Comparison of ENCODE assay signal across 11 cellular contexts in the genomic region with DNA sequence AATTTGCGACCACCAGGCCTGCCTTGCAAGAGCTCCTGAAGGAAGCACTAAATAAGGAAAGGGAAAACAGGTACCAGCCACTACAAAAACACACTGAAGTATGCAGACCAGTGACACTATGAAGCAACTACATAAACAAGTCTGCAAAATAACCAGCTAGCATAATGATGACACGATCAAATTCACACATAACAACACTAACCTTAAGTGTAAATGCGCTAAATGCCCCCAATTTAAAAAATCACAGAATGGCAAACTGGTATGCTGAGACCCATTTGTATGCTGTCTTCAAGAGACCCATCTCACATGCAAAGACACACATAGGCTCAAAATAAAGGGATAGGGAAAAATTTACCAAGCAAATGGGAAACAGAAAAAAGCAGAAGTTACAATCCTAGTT. TPM values are rescaled to one million over a fixed set of nuclear protein-coding genes. Genes with fewer than 3 reads are reported as not detected.
DNase-seq lines count a peak whose midpoint lies in the region; ATAC-seq and TF ChIP-seq lines count a peak whose summit lies in the region.
"Not testable (repeated sequence)": the region's sequence is repeated elsewhere in the genome, so short reads cannot be mapped to it uniquely, and the experiment has no call there.
"Had no signal": no experiment of that assay in that cellular context is flagged by ENCODE, and none has a peak within 500 bp of the region (broad histone marks: within the 10 kb centered on the region; RNA-seq: fewer than 3 reads in every experiment).

No MANE protein-coding gene starts in this region.

- H3K27me3 Mint-ChIP-seq in CD4-positive, CD25-positive, alpha-beta regulatory T cell; T-cell; activated CD4-positive, alpha-beta memory T cell treated with anti-CD3 and anti-CD28 coated beads for 36 hours; activated T-helper 1 cell treated with anti-CD3 and anti-CD28 coated beads, Interleukin-12 subunit alpha, Interleukin-12 subunit beta, Interleukin-2, Interleukin-4 antibody, amounts not matched to agents 30 ng/mL and 10 ng/mL and 1 ng/mL, durations not matched to agents 14 hours and 24 hours and 36 hours (ENCODE audit: insufficient read depth); activated naive CD8-positive, alpha-beta T cell treated with anti-CD3 and anti-CD28 coated beads for 36 hours; effector memory CD8-positive, alpha-beta T cell: not testable (repeated sequence)

- POLR2A ChIA-PET in T-cell (lab: Charles Lee) = interaction anchor here in 1 of 2 donors (0.6 to 0.7 kb wide), 2 partner anchors 16 to 71 kb away, joined by 3 to 11 read pairs; no protein-coding TSS in a partner anchor
- POLR2A ChIA-PET in activated CD4-positive, alpha-beta memory T cell treated with anti-CD3 and anti-CD28 coated beads for 36 hours (lab: Charles Lee) = interaction anchor here (1.3 to 3.8 kb wide), 4 partner anchors 14 to 87 kb away, joined by 3 to 31 read pairs (median 4); partner anchors contain the start of gene SLAMF1

- H3K27ac ChIP-seq in CD4-positive, CD25-positive, alpha-beta regulatory T cell (ENCODE audit: insufficient read depth, low read length, poor library complexity, severe bottlenecking) = peak overlapping the region; percentile 74
- peak overlapping the region; percentile 17 for H3K27ac ChIP-seq in HL-60 (replicated peaks)

- peaks cover 0 to 13% (median 4%) of the 10 kb centered on the region in 7 donors for H3K9me3 Mint-ChIP-seq in CD4-positive, CD25-positive, alpha-beta regulatory T cell
- not testable (repeated sequence) for H3K9me3 Mint-ChIP-seq in T-cell; effector memory CD8-positive, alpha-beta T cell; stimulated activated effector memory CD8-positive, alpha-beta T cell treated with anti-CD3 and anti-CD28 coated beads, Interleukin-12 subunit alpha, Interleukin-12 subunit beta, amount 100 ng/mL, for 72 hours
- peaks cover 14% of the 10 kb centered on the region for H3K9me3 Mint-ChIP-seq in activated CD4-positive, alpha-beta memory T cell treated with anti-CD3 and anti-CD28 coated beads for 36 hours
- H3K9me3 Mint-ChIP-seq in activated T-helper 1 cell treated with anti-CD3 and anti-CD28 coated beads, Interleukin-12 subunit alpha, Interleukin-12 subunit beta, Interleukin-2, Interleukin-4 antibody, amounts not matched to agents 30 ng/mL and 10 ng/mL and 1 ng/mL, durations not matched to agents 14 hours and 24 hours and 36 hours = peaks cover 25% of the 10 kb centered on the region
- H3K9me3 Mint-ChIP-seq in activated naive CD8-positive, alpha-beta T cell treated with anti-CD3 and anti-CD28 coated beads for 36 hours = peaks cover 17% of the 10 kb centered on the region

- ATAC-seq in CD4-positive, CD25-positive, alpha-beta regulatory T cell (ENCODE audit: low read depth in 2 of 2); T-cell (replicated peaks in 1 of 4); stimulated activated effector memory CD8-positive, alpha-beta T cell treated with anti-CD3 and anti-CD28 coated beads, Interleukin-12 subunit alpha, Interleukin-12 subunit beta, amount 100 ng/mL, for 72 hours: not testable (repeated sequence)
- ATAC-seq in effector memory CD8-positive, alpha-beta T cell (replicated peaks) = peak; percentile 64

- intact Hi-C loops in activated CD4-positive, alpha-beta memory T cell treated with anti-CD3 and anti-CD28 coated beads for 36 hours (cut with micrococcal nuclease) = loop anchor here (1.0 kb wide), 1 partner anchor 9 kb away; no protein-coding TSS in a partner anchor
- intact Hi-C loops in activated T-helper 1 cell treated with anti-CD3 and anti-CD28 coated beads, Interleukin-12 subunit alpha, Interleukin-12 subunit beta, Interleukin-2, Interleukin-4 antibody, amounts not matched to agents 30 ng/mL and 10 ng/mL and 1 ng/mL, durations not matched to agents 14 hours and 24 hours and 36 hours (cut with micrococcal nuclease) = not testable (repeated sequence)

- not testable (repeated sequence) for H3K27me3 ChIP-seq in CD4-positive, CD25-positive, alpha-beta regulatory T cell (ENCODE audit: control insufficient read depth, insufficient read depth, low read length); HL-60 (ENCODE audit: insufficient read depth, poor library complexity, severe bottlenecking)

- not testable (repeated sequence) for H3K36me3 Mint-ChIP-seq in CD4-positive, CD25-positive, alpha-beta regulatory T cell
- H3K36me3 Mint-ChIP-seq in T-cell = peaks cover 40% of the 10 kb centered on the region
- H3K36me3 Mint-ChIP-seq in activated CD4-positive, alpha-beta memory T cell treated with anti-CD3 and anti-CD28 coated beads for 36 hours = peaks cover 21% of the 10 kb centered on the region
- H3K36me3 Mint-ChIP-seq in activated T-helper 1 cell treated with anti-CD3 and anti-CD28 coated beads, Interleukin-12 subunit alpha, Interleukin-12 subunit beta, Interleukin-2, Interleukin-4 antibody, amounts not matched to agents 30 ng/mL and 10 ng/mL and 1 ng/mL, durations not matched to agents 14 hours and 24 hours and 36 hours (ENCODE audit: low read depth) = peaks cover 49% of the 10 kb centered on the region
- H3K36me3 Mint-ChIP-seq in activated naive CD8-positive, alpha-beta T cell treated with anti-CD3 and anti-CD28 coated beads for 36 hours = peaks cover 69% of the 10 kb centered on the region
- H3K36me3 Mint-ChIP-seq in effector memory CD8-positive, alpha-beta T cell (ENCODE audit: insufficient read depth) = peaks cover 39% of the 10 kb centered on the region
- peaks cover 26% of the 10 kb centered on the region for H3K36me3 Mint-ChIP-seq in stimulated activated effector memory CD8-positive, alpha-beta T cell treated with anti-CD3 and anti-CD28 coated beads, Interleukin-12 subunit alpha, Interleukin-12 subunit beta, amount 100 ng/mL, for 72 hours

- H3K4me3 Mint-ChIP-seq in CD4-positive, CD25-positive, alpha-beta regulatory T cell = peak overlapping the region; percentile 61 to 84 (median 72)
- H3K4me3 Mint-ChIP-seq in T-cell = peak overlapping the region; percentile 66 to 74 (median 74)
- peak overlapping the region; percentile 71 for H3K4me3 Mint-ChIP-seq in activated CD4-positive, alpha-beta memory T cell treated with anti-CD3 and anti-CD28 coated beads for 36 hours
- peak overlapping the region; percentile 49 for H3K4me3 Mint-ChIP-seq in activated T-helper 1 cell treated with anti-CD3 and anti-CD28 coated beads, Interleukin-12 subunit alpha, Interleukin-12 subunit beta, Interleukin-2, Interleukin-4 antibody, amounts not matched to agents 30 ng/mL and 10 ng/mL and 1 ng/mL, durations not matched to agents 14 hours and 24 hours and 36 hours
- peak overlapping the region; percentile 60 for H3K4me3 Mint-ChIP-seq in activated naive CD8-positive, alpha-beta T cell treated with anti-CD3 and anti-CD28 coated beads for 36 hours
- peak overlapping the region; percentile 68 to 81 for H3K4me3 Mint-ChIP-seq in effector memory CD8-positive, alpha-beta T cell
- H3K4me3 Mint-ChIP-seq in stimulated activated effector memory CD8-positive, alpha-beta T cell treated with anti-CD3 and anti-CD28 coated beads, Interleukin-12 subunit alpha, Interleukin-12 subunit beta, amount 100 ng/mL, for 72 hours = peak overlapping the region; percentile 77

- CTCF ChIA-PET in T-cell (lab: Charles Lee) = interaction anchor here (0.6 to 2.2 kb wide), 8 partner anchors 8 to 70 kb away, joined by 3 to 6 read pairs (median 3); partner anchors contain the start of gene SLAMF6 (in 1 of the 2)
- CTCF ChIA-PET in activated CD4-positive, alpha-beta memory T cell treated with anti-CD3 and anti-CD28 coated beads for 36 hours (lab: Charles Lee) = interaction anchor here (0.8 to 11.7 kb wide), 6 partner anchors 9 to 48 kb away, joined by 3 to 129 read pairs (median 5); no protein-coding TSS in a partner anchor

- not testable (repeated sequence) for H3K9me3 ChIP-seq in CD4-positive, CD25-positive, alpha-beta regulatory T cell (ENCODE audit: control insufficient read depth in 2 of 2, low read length in 2 of 2)

- not testable (repeated sequence) for DNase-seq in CD4-positive, CD25-positive, alpha-beta regulatory T cell; HL-60 (ENCODE audit: low read depth in 1 of 2, low spot score in 1 of 2); T-cell; activated CD4-positive, alpha-beta memory T cell treated with anti-CD3 and anti-CD28 coated beads for 36 hours; activated T-helper 1 cell treated with anti-CD3 and anti-CD28 coated beads, Interleukin-12 subunit alpha, Interleukin-12 subunit beta, Interleukin-2, Interleukin-4 antibody, amounts not matched to agents 30 ng/mL and 10 ng/mL and 1 ng/mL, durations not matched to agents 14 hours and 24 hours and 36 hours (ENCODE audit: low spot score); activated naive CD8-positive, alpha-beta T cell treated with anti-CD3 and anti-CD28 coated beads for 36 hours; effector memory CD8-positive, alpha-beta T cell; stimulated activated effector memory CD8-positive, alpha-beta T cell treated with anti-CD3 and anti-CD28 coated beads, Interleukin-12 subunit alpha, Interleukin-12 subunit beta, amount 100 ng/mL, for 72 hours (ENCODE audit: low spot score in 2 of 2)

- H3K4me1 ChIP-seq in CD4-positive, CD25-positive, alpha-beta regulatory T cell (ENCODE audit: control insufficient read depth, insufficient read depth, low read length, poor library complexity, severe bottlenecking) = peaks cover 53% of the 10 kb centered on the region

- peaks cover 37 to 75% (median 59%) of the 10 kb centered on the region in 4 donors for H3K4me1 Mint-ChIP-seq in CD4-positive, CD25-positive, alpha-beta regulatory T cell
- peaks cover 54 to 82% (median 81%) of the 10 kb centered on the region in 3 donors for H3K4me1 Mint-ChIP-seq in T-cell
- H3K4me1 Mint-ChIP-seq in activated CD4-positive, alpha-beta memory T cell treated with anti-CD3 and anti-CD28 coated beads for 36 hours (ENCODE audit: low read depth) = peaks cover 73% of the 10 kb centered on the region
- peaks cover 49% of the 10 kb centered on the region for H3K4me1 Mint-ChIP-seq in activated T-helper 1 cell treated with anti-CD3 and anti-CD28 coated beads, Interleukin-12 subunit alpha, Interleukin-12 subunit beta, Interleukin-2, Interleukin-4 antibody, amounts not matched to agents 30 ng/mL and 10 ng/mL and 1 ng/mL, durations not matched to agents 14 hours and 24 hours and 36 hours (ENCODE audit: low read depth)
- H3K4me1 Mint-ChIP-seq in activated naive CD8-positive, alpha-beta T cell treated with anti-CD3 and anti-CD28 coated beads for 36 hours = peaks cover 58% of the 10 kb centered on the region
- H3K4me1 Mint-ChIP-seq in effector memory CD8-positive, alpha-beta T cell (ENCODE audit: low read depth in 2 of 2) = peaks cover 59 to 75% of the 10 kb centered on the region in 2 donors
- H3K4me1 Mint-ChIP-seq in stimulated activated effector memory CD8-positive, alpha-beta T cell treated with anti-CD3 and anti-CD28 coated beads, Interleukin-12 subunit alpha, Interleukin-12 subunit beta, amount 100 ng/mL, for 72 hours = peaks cover 64% of the 10 kb centered on the region

- not testable (repeated sequence) for TF ChIP-seq CTCF in HL-60 (IDR thresholded peaks at IDR 0.05; ENCODE audit: insufficient read depth, low read length)

- peak overlapping the region; percentile 84 for H3K4me3 ChIP-seq in CD4-positive, CD25-positive, alpha-beta regulatory T cell (ENCODE audit: low read depth, low read length)
- not testable (repeated sequence) for H3K4me3 ChIP-seq in HL-60 (replicated peaks; ENCODE audit: insufficient read depth, low read length)

- peaks cover 11% of the 10 kb centered on the region for H3K36me3 ChIP-seq in CD4-positive, CD25-positive, alpha-beta regulatory T cell (ENCODE audit: control insufficient read depth, insufficient read depth, low read length)

- peak overlapping the region; percentile 83 to 96 (median 91) for H3K27ac Mint-ChIP-seq in CD4-positive, CD25-positive, alpha-beta regulatory T cell
- H3K27ac Mint-ChIP-seq in T-cell = peak overlapping the region; percentile 96 to 99
- peak overlapping the region; percentile 91 for H3K27ac Mint-ChIP-seq in activated CD4-positive, alpha-beta memory T cell treated with anti-CD3 and anti-CD28 coated beads for 36 hours
- H3K27ac Mint-ChIP-seq in activated T-helper 1 cell treated with anti-CD3 and anti-CD28 coated beads, Interleukin-12 subunit alpha, Interleukin-12 subunit beta, Interleukin-2, Interleukin-4 antibody, amounts not matched to agents 30 ng/mL and 10 ng/mL and 1 ng/mL, durations not matched to agents 14 hours and 24 hours and 36 hours = peak overlapping the region; percentile 87
- H3K27ac Mint-ChIP-seq in activated naive CD8-positive, alpha-beta T cell treated with anti-CD3 and anti-CD28 coated beads for 36 hours = peak overlapping the region; percentile 81
- peak overlapping the region; percentile 91 to 97 for H3K27ac Mint-ChIP-seq in effector memory CD8-positive, alpha-beta T cell
- peak overlapping the region; percentile 97 for H3K27ac Mint-ChIP-seq in stimulated activated effector memory CD8-positive, alpha-beta T cell treated with anti-CD3 and anti-CD28 coated beads, Interleukin-12 subunit alpha, Interleukin-12 subunit beta, amount 100 ng/mL, for 72 hours

RNA-seq across cellular contexts. Expression of gene CD84, which starts 19.9 kb away (rescaled TPM):
- 135 TPM for total RNA-seq in CD4-positive, CD25-positive, alpha-beta regulatory T cell
- 10 to 100 TPM; 20.7 to 36.4 (median 27.1) TPM for polyA plus RNA-seq in CD4-positive, CD25-positive, alpha-beta regulatory T cell
- total RNA-seq in T-cell = 10 to 100 TPM; 47.5 to 97.4 (median 51.8) TPM
- total RNA-seq in activated CD4-positive, alpha-beta memory T cell treated with anti-CD3 and anti-CD28 coated beads for 36 hours = 10 to 100 TPM; 18.6 to 20.2 TPM
- 16.3 and 17.2 TPM in 2 replicates for total RNA-seq in activated T-helper 1 cell treated with anti-CD3 and anti-CD28 coated beads, Interleukin-12 subunit alpha, Interleukin-12 subunit beta, Interleukin-2, Interleukin-4 antibody, amounts not matched to agents 30 ng/mL and 10 ng/mL and 1 ng/mL, durations not matched to agents 14 hours and 24 hours and 36 hours
- 10 to 100 TPM; 13.5 to 13.7 TPM for total RNA-seq in activated naive CD8-positive, alpha-beta T cell treated with anti-CD3 and anti-CD28 coated beads for 36 hours
- total RNA-seq: A172, H4, NCI-H460 had no signal

RNA-seq across cellular contexts. Expression of gene SLAMF6, which starts 36.4 kb away (rescaled TPM):
- total RNA-seq in CD4-positive, CD25-positive, alpha-beta regulatory T cell = 60.0 TPM
- polyA plus RNA-seq in CD4-positive, CD25-positive, alpha-beta regulatory T cell = 100 to 1,000 TPM; 122 to 163 (median 141) TPM
- total RNA-seq in T-cell = 10 to 100 TPM; 39.9 to 53.0 (median 47.3) TPM
- 10 to 100 TPM; 38.3 to 40.9 TPM for total RNA-seq in activated CD4-positive, alpha-beta memory T cell treated with anti-CD3 and anti-CD28 coated beads for 36 hours
- total RNA-seq in activated T-helper 1 cell treated with anti-CD3 and anti-CD28 coated beads, Interleukin-12 subunit alpha, Interleukin-12 subunit beta, Interleukin-2, Interleukin-4 antibody, amounts not matched to agents 30 ng/mL and 10 ng/mL and 1 ng/mL, durations not matched to agents 14 hours and 24 hours and 36 hours = 46.8 and 50.1 TPM in 2 replicates
- 10 to 100 TPM; 46.8 to 48.1 TPM for total RNA-seq in activated naive CD8-positive, alpha-beta T cell treated with anti-CD3 and anti-CD28 coated beads for 36 hours
- total RNA-seq: A172, H4, NCI-H460 had no signal
